In the genomic region with DNA sequence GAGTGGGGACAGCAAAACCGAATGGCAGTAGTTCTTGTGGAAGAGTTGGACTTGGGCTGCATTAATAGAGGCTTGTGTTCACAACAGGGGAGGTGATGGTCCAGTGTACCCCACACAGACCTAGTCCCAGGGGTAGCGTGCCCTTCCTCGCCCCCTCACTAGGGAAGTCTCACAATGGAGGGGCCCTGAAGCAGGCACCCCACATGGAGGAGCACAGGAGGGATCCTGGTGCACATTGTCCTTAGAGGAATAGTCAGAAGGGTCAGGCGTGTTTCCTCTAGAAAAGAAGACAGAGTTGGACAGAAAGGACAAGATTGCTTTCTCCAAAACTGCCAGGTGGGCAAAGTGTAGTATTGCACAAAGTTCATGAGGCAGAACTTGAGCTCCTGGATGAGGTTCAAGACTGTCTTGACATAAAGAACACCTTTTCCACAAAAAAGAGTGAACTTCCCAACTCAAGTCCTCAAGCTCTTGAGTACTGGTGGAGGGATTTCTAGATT, we compare ENCODE assay signal across 1 cellular context.
TF ChIP-seq lines count a peak whose summit lies in the region.

No MANE protein-coding gene starts in this region.

TF ChIP-seq in HepG2, 621 proteins besides CTCF, POLR2A, EP300 and RAD21:
- TF ChIP-seq ZFP36L1 (CRISPR knock-in tag; IDR thresholded peaks at IDR 0.05) = 0 out of 2 replicates have a peak, but pooled peaks have one; percentile 12
- 0 out of 2 replicates have a peak, but pooled peaks have one; percentile 3 for TF ChIP-seq POLR2G (IDR thresholded peaks at IDR 0.05; ENCODE audit: low read depth, low read length)
- no peak for TF ChIP-seq MED1 (CRISPR knock-in tag; IDR thresholded peaks at IDR 0.05)
- no peak for TF ChIP-seq PAWR (CRISPR knock-in tag; IDR thresholded peaks at IDR 0.05; ENCODE audit: borderline replicate concordance)
- no peak for TF ChIP-seq ZNF619 (CRISPR knock-in tag; IDR thresholded peaks at IDR 0.05)
- peak; percentile 52 for TF ChIP-seq RBM22 (optimal IDR thresholded peaks at IDR 0.05; ENCODE audit: low read length)
TF ChIP-seq in HepG2: peak in this region for 3.
